In the genomic region with DNA sequence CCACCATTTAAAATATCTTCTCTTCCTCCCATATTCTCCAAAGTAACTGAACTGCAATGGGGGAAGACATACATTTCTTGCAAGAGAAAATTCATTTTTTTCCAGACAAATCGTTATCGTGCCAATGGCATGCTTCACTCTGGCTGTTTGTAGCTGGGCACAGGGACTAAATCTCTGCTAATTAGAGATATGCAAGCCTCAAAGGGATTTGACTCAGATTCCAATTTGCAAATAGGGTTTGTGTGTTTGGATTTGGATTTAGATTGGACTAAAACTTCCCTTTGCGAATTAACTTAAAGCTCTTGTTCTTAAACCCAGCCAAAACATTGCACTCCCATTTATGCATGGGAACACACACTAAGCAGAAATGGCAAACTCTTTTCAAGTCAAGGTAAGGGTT, we compare ENCODE assay signal across 34 cellular contexts.
"Had no signal": no experiment of that assay in that cellular context is flagged by ENCODE, and none has a peak within 500 bp of the region (broad histone marks: within the 10 kb centered on the region; RNA-seq: fewer than 3 reads in every experiment).

No MANE protein-coding gene starts in this region.

- H3K36me3 ChIP-seq: adrenal gland, breast epithelium, cardiac muscle cell, colonic mucosa, esophagus muscularis mucosa, heart left ventricle, WERI-Rb-1 had no signal

- H3K27me3 Mint-ChIP-seq: activated B cell treated with CpG ODN at 0.5 μM for 24 hours; activated naive CD8-positive, alpha-beta T cell; activated T-helper 17 cell treated with anti-CD3 and anti-CD28 coated beads, Interleukin-2, amount 50 U/mL, for 72 hours; brain had no signal

- H3K4me1 ChIP-seq: adrenal gland, breast epithelium, colonic mucosa, esophagus muscularis mucosa had no signal

- H3K9me3 ChIP-seq: adrenal gland, breast epithelium, colonic mucosa, esophagus muscularis mucosa, heart left ventricle had no signal

- H3K27ac ChIP-seq: adrenal gland, breast epithelium, cardiac muscle cell, colonic mucosa, esophagus muscularis mucosa, heart left ventricle, WERI-Rb-1 had no signal

- ATAC-seq: activated CD4-positive, CD25-positive, alpha-beta regulatory T cell treated with anti-CD3 and anti-CD28 coated beads, Interleukin-2, amount 50 U/mL, for 24 hours; activated CD8-positive, alpha-beta T cell treated with anti-CD3 and anti-CD28 coated beads for 36 hours; activated T-cell treated with anti-CD3 and anti-CD28 coated beads, Interleukin-2, amount 50 U/mL, for 4 hours; activated T-helper 17 cell treated with anti-CD3 and anti-CD28 coated beads, Interleukin-2, amount 50 U/mL, for 72 hours; heart left ventricle; T-helper 17 cell had no signal

- H3K4me3 Mint-ChIP-seq: activated B cell treated with CpG ODN at 0.5 μM for 24 hours; activated CD8-positive, alpha-beta T cell treated with anti-CD3 and anti-CD28 coated beads for 36 hours; activated naive CD8-positive, alpha-beta T cell; activated T-cell treated with anti-CD3 and anti-CD28 coated beads, Interleukin-2, amount 50 U/mL, for 4 hours; activated T-helper 17 cell treated with anti-CD3 and anti-CD28 coated beads, Interleukin-2, amount 50 U/mL, for 72 hours; brain; T-helper 17 cell; T-helper 2 cell treated with Interferon-gamma antibody and Interleukin-4, amounts not matched to agents 5 μg/mL and 100 μg/mL, for 36 hours had no signal

- H3K27ac Mint-ChIP-seq: activated B cell treated with CpG ODN at 0.5 μM for 24 hours; activated CD8-positive, alpha-beta T cell treated with anti-CD3 and anti-CD28 coated beads for 36 hours; activated naive CD8-positive, alpha-beta T cell; activated T-helper 17 cell treated with anti-CD3 and anti-CD28 coated beads, Interleukin-2, amount 50 U/mL, for 72 hours; brain; T-helper 17 cell; T-helper 2 cell treated with Interferon-gamma antibody and Interleukin-4, amounts not matched to agents 5 μg/mL and 100 μg/mL, for 36 hours had no signal

- DNase-seq: activated B cell treated with CpG ODN at 0.5 μM for 24 hours; activated CD4-positive, alpha-beta T cell treated with anti-CD3 and anti-CD28 coated beads for 48 hours; activated CD4-positive, alpha-beta T cell treated with anti-CD3 and anti-CD28 coated beads, Interleukin-2, amount 50 U/mL, for 1 hour; activated CD4-positive, alpha-beta T cell treated with anti-CD3 and anti-CD28 coated beads, Interleukin-2, amount 50 U/mL, for 48 hours; activated CD8-positive, alpha-beta memory T cell treated with anti-CD3 and anti-CD28 coated beads for 24 hours; activated CD8-positive, alpha-beta T cell treated with anti-CD3 and anti-CD28 coated beads for 36 hours; activated effector memory CD4-positive, alpha-beta T cell treated with Interleukin-2 at 50 U/mL for 16 hours; activated gamma-delta T cell treated with Interleukin-2 at 50 U/mL for 16 hours; activated naive CD4-positive, alpha-beta T cell treated with anti-CD3 and anti-CD28 coated beads, Interleukin-2, amount 50 U/mL, for 16 hours; activated naive CD4-positive, alpha-beta T cell treated with Interleukin-2 at 50 U/mL for 16 hours; activated T-cell treated with anti-CD3 and anti-CD28 coated beads, Interleukin-2, amount 50 U/mL, for 4 hours; adrenal gland; amygdala; aorta; central memory CD4-positive, alpha-beta T cell; cerebellar nuclear complex; colonic mucosa; effector memory CD4-positive, alpha-beta T cell; erythroblast; foreskin fibroblast; glutamatergic neuron; heart left ventricle; T-helper 1 cell; T-helper 17 cell; T1000; WERI-Rb-1 had no signal

- H3K9me3 Mint-ChIP-seq: activated B cell treated with CpG ODN at 0.5 μM for 24 hours; activated CD8-positive, alpha-beta T cell treated with anti-CD3 and anti-CD28 coated beads for 36 hours; activated T-cell treated with anti-CD3 and anti-CD28 coated beads, Interleukin-2, amount 50 U/mL, for 4 hours; activated T-helper 17 cell treated with anti-CD3 and anti-CD28 coated beads, Interleukin-2, amount 50 U/mL, for 72 hours; T-helper 2 cell treated with Interferon-gamma antibody and Interleukin-4, amounts not matched to agents 5 μg/mL and 100 μg/mL, for 36 hours had no signal

- H3K4me1 Mint-ChIP-seq: activated B cell treated with CpG ODN at 0.5 μM for 24 hours; activated T-helper 17 cell treated with anti-CD3 and anti-CD28 coated beads, Interleukin-2, amount 50 U/mL, for 72 hours had no signal

- H3K27me3 ChIP-seq: adrenal gland, breast epithelium, cardiac muscle cell, colonic mucosa, esophagus muscularis mucosa, heart left ventricle had no signal

- H3K4me3 ChIP-seq: adrenal gland, breast epithelium, cardiac muscle cell, colonic mucosa, esophagus muscularis mucosa, heart left ventricle had no signal

- H3K36me3 Mint-ChIP-seq: activated naive CD8-positive, alpha-beta T cell; brain had no signal
